Comparison of ENCODE assay signal across 37 cellular contexts in the genomic region with DNA sequence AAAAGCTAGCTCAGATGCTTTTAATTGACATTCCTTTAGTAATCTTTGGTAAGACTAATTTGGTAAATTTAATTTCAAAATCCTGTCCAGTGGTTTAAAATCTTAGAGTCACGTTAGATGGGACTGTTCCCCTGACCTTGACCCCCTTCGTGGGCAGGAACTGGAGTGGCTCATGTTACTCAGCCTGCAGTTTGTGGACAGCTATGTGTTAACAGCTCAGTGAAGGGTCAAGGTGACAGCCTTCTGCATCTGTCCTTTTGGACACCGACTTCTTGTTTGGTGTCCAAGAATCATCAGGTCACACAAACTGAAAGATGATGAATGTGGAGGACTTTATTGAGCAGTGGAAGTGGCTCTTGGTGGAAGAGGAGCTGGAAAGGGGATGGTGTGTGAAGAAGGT. TPM values are rescaled to one million over a fixed set of nuclear protein-coding genes. Genes with fewer than 3 reads are reported as not detected.
"Had no signal": no experiment of that assay in that cellular context is flagged by ENCODE, and none has a peak within 500 bp of the region (broad histone marks: within the 10 kb centered on the region; RNA-seq: fewer than 3 reads in every experiment).

No MANE protein-coding gene starts in this region.

- H3K4me3 ChIP-seq: heart left ventricle, left ventricle myocardium inferior, mucosa of descending colon, ovary, right atrium auricular region, sigmoid colon, tibial nerve, uterus had no signal

- H3K27ac Mint-ChIP-seq: memory B cell; naive thymus-derived CD4-positive, alpha-beta T cell; natural killer cell treated with Interleukin-12 subunit alpha and Interleukin-12 subunit beta and Interleukin-15 and Interleukin-18, amount 100 ng/mL, for 72 hours; progenitor cell of endocrine pancreas; stimulated activated memory B cell treated with anti-CD40 and anti-IgM and Interleukin-4, amounts not matched to agents 10 μg/mL and 1 μg/mL and 100 μg/mL, for 72 hours; type B pancreatic cell had no signal

- H3K4me1 ChIP-seq: heart left ventricle, left ventricle myocardium inferior, right atrium auricular region, sigmoid colon, tibial nerve, uterus had no signal

- H3K9me3 Mint-ChIP-seq: immature natural killer cell; memory B cell; naive thymus-derived CD4-positive, alpha-beta T cell; natural killer cell treated with Interleukin-12 subunit alpha and Interleukin-12 subunit beta and Interleukin-15 and Interleukin-18, amount 100 ng/mL, for 72 hours; stimulated activated memory B cell treated with anti-CD40 and anti-IgM and Interleukin-4, amounts not matched to agents 10 μg/mL and 1 μg/mL and 100 μg/mL, for 72 hours; stimulated activated naive CD8-positive, alpha-beta T cell treated with anti-CD3 and anti-CD28 coated beads, Interleukin-15, amount 100 ng/mL, for 72 hours had no signal

- H3K27me3 ChIP-seq: heart left ventricle, ovary, right atrium auricular region, sigmoid colon, tibial nerve, uterus had no signal

- DNase-seq: heart left ventricle; hypothalamus; immature natural killer cell; kidney; left colon; left ventricle myocardium inferior; midbrain; mucosa of descending colon; naive thymus-derived CD4-positive, alpha-beta T cell; occipital lobe; ovary; sigmoid colon; small intestine; stimulated activated CD4-positive, alpha-beta T cell treated with anti-CD3 and anti-CD28 coated beads, Interleukin-1b, Interleukin-23, amount 100 ng/mL, for 48 hours; stimulated activated CD4-positive, alpha-beta T cell treated with anti-CD3 and anti-CD28 coated beads, Interleukin-2, amount 100 ng/mL, for 48 hours; stimulated activated CD4-positive, alpha-beta T cell treated with anti-CD3 and anti-CD28 coated beads, Interleukin-4, amount 100 ng/mL, for 4 hours; stimulated activated CD8-positive, alpha-beta memory T cell treated with anti-CD3 and anti-CD28 coated beads, Interleukin-4, amount 100 ng/mL, for 48 hours; stimulated activated naive CD4-positive, alpha-beta T cell treated with Interleukin-2 at 50 U/mL for 16 hours; stimulated activated naive CD8-positive, alpha-beta T cell treated with anti-CD3 and anti-CD28 coated beads, Interleukin-15, amount 100 ng/mL, for 72 hours; substantia nigra; uterus had no signal

- H3K36me3 Mint-ChIP-seq: immature natural killer cell; memory B cell; naive thymus-derived CD4-positive, alpha-beta T cell; natural killer cell treated with Interleukin-12 subunit alpha and Interleukin-12 subunit beta and Interleukin-15 and Interleukin-18, amount 100 ng/mL, for 72 hours; stimulated activated memory B cell treated with anti-CD40 and anti-IgM and Interleukin-4, amounts not matched to agents 10 μg/mL and 1 μg/mL and 100 μg/mL, for 72 hours; type B pancreatic cell had no signal

- H3K27ac ChIP-seq: heart left ventricle, left ventricle myocardium inferior, ovary, right atrium auricular region, sigmoid colon, tibial nerve, uterus had no signal

- H3K9me3 ChIP-seq: heart left ventricle, left ventricle myocardium inferior, mucosa of descending colon, ovary, right atrium auricular region, sigmoid colon, tibial nerve, uterus had no signal

- H3K4me3 Mint-ChIP-seq: immature natural killer cell; memory B cell; naive thymus-derived CD4-positive, alpha-beta T cell; natural killer cell treated with Interleukin-12 subunit alpha and Interleukin-12 subunit beta and Interleukin-15 and Interleukin-18, amount 100 ng/mL, for 72 hours; stimulated activated memory B cell treated with anti-CD40 and anti-IgM and Interleukin-4, amounts not matched to agents 10 μg/mL and 1 μg/mL and 100 μg/mL, for 72 hours; stimulated activated naive CD8-positive, alpha-beta T cell treated with anti-CD3 and anti-CD28 coated beads, Interleukin-15, amount 100 ng/mL, for 72 hours; type B pancreatic cell had no signal

- H3K36me3 ChIP-seq: heart left ventricle, left ventricle myocardium inferior, ovary, right atrium auricular region, sigmoid colon, tibial nerve, uterus had no signal

- H3K4me1 Mint-ChIP-seq: memory B cell; stimulated activated memory B cell treated with anti-CD40 and anti-IgM and Interleukin-4, amounts not matched to agents 10 μg/mL and 1 μg/mL and 100 μg/mL, for 72 hours had no signal

- FAIRE-seq: islet of Langerhans, kidney, small intestine had no signal

- H3K27me3 Mint-ChIP-seq: memory B cell; naive thymus-derived CD4-positive, alpha-beta T cell; natural killer cell treated with Interleukin-12 subunit alpha and Interleukin-12 subunit beta and Interleukin-15 and Interleukin-18, amount 100 ng/mL, for 72 hours; progenitor cell of endocrine pancreas; stimulated activated memory B cell treated with anti-CD40 and anti-IgM and Interleukin-4, amounts not matched to agents 10 μg/mL and 1 μg/mL and 100 μg/mL, for 72 hours; stimulated activated naive CD8-positive, alpha-beta T cell treated with anti-CD3 and anti-CD28 coated beads, Interleukin-15, amount 100 ng/mL, for 72 hours; type B pancreatic cell had no signal

- ATAC-seq: heart left ventricle; left colon; mucosa of descending colon; naive thymus-derived CD4-positive, alpha-beta T cell; stimulated activated memory B cell treated with anti-CD40 and anti-IgM and Interleukin-4, amounts not matched to agents 10 μg/mL and 1 μg/mL and 100 μg/mL, for 72 hours; stimulated activated naive CD8-positive, alpha-beta T cell treated with anti-CD3 and anti-CD28 coated beads, Interleukin-15, amount 100 ng/mL, for 72 hours had no signal

RNA-seq across cellular contexts. Expression of a gene that starts 2.9 kb away (rescaled TPM):
- total RNA-seq: heart left ventricle; kidney; left colon; left ventricle myocardium inferior; lung microvascular endothelial cell; mesenteric fat pad; myocyte; naive thymus-derived CD4-positive, alpha-beta T cell; natural killer cell treated with Interleukin-12 subunit alpha and Interleukin-12 subunit beta and Interleukin-15 and Interleukin-18, amount 100 ng/mL, for 72 hours; ovary; progenitor cell of endocrine pancreas; pulmonary artery endothelial cell; renal cortical epithelial cell; right atrium auricular region; tibial nerve; ureter had no signal
- polyA plus RNA-seq: heart left ventricle; immature natural killer cell; naive thymus-derived CD4-positive, alpha-beta T cell; neural cell; ovary; sigmoid colon; small intestine had no signal

RNA-seq across cellular contexts. Expression of a gene that starts 37.9 kb away (rescaled TPM):
- total RNA-seq: heart left ventricle; kidney; left colon; left ventricle myocardium inferior; lung microvascular endothelial cell; mesenteric fat pad; mucosa of descending colon; myocyte; naive thymus-derived CD4-positive, alpha-beta T cell; natural killer cell treated with Interleukin-12 subunit alpha and Interleukin-12 subunit beta and Interleukin-15 and Interleukin-18, amount 100 ng/mL, for 72 hours; occipital lobe; ovary; progenitor cell of endocrine pancreas; pulmonary artery endothelial cell; renal cortical epithelial cell; right atrium auricular region; sigmoid colon; temporal lobe; tibial nerve; uterus had no signal
- polyA plus RNA-seq: heart left ventricle; immature natural killer cell; naive thymus-derived CD4-positive, alpha-beta T cell; neural cell; ovary; sigmoid colon had no signal
